In the genomic region with DNA sequence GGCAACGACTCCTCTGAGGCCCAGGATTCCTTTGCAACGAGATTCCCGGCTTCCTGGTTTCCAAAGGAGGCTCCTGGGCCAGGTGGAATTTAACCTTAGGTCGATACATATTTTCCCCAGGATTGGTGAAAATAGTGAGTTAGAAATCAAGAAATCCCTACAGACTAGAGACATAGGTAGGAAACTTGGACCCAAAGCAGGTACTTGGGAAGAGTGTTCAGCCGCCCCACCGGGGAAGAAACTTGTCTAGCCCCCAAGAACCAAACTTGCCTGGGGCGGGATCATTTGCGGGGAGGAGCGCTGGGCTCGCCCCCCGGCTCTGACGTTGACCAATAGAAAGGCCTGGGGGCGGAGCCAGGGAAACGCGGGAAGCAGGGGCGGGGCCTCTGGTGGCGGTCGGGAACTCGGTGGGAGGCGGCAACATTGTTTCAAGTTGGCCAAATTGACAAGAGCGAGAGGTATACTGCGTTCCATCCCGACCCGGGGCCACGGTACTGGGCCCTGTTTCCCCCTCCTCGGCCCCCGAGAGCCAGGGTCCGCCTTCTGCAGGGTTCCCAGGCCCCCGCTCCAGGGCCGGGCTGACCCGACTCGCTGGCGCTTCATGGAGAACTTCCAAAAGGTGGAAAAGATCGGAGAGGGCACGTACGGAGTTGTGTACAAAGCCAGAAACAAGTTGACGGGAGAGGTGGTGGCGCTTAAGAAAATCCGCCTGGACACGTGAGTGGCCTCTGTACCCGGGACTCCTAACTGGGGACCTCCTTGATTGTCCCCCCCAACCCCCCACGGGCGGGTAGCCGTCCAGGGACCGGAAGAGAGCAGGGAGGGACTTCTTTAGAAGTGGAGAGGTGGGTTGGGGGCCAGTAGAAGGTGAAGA, we compare ENCODE assay signal across 8 cellular contexts. TPM values are rescaled to one million over a fixed set of nuclear protein-coding genes. Genes with fewer than 3 reads are reported as not detected.
DNase-seq lines count a peak whose midpoint lies in the region; ATAC-seq and TF ChIP-seq lines count a peak whose summit lies in the region.

A gene (plus strand): TSS at position 423 of the 874 bp plus-strand sequence. CDS start 179 bp downstream, at position 602.

- peak within 1 kb of the TSS; percentile 92 for H3K27ac Mint-ChIP-seq in activated naive CD8-positive, alpha-beta T cell treated with anti-CD3 and anti-CD28 coated beads for 36 hours

- no peaks in the 10 kb centered on the region for H3K9me3 Mint-ChIP-seq in activated naive CD8-positive, alpha-beta T cell treated with anti-CD3 and anti-CD28 coated beads for 36 hours

- peak within 1 kb of the TSS; percentile 56 for H3K27ac ChIP-seq in SU-DHL-6 (ENCODE audit: low read depth, low read length)
- H3K27ac ChIP-seq in parathyroid adenoma: peak within 1 kb of the TSS; percentile 78
- H3K27ac ChIP-seq in tibial nerve: peak within 1 kb of the TSS; percentile 10 to 91 (median 84)

- H3K79me2 ChIP-seq in SU-DHL-6 (ENCODE audit: insufficient read depth, low read length): peaks cover 22% of the 10 kb centered on the region
- H3K79me2 ChIP-seq in parathyroid adenoma: no peaks in the 10 kb centered on the region

- peak; percentile 43 to 71 for TF ChIP-seq POLR2A in tibial nerve (IDR thresholded peaks at IDR 0.05)

- ATAC-seq in HG02610 (IDR thresholded peaks at IDR 0.05; ENCODE audit: unreplicated experiment): peak; percentile 97
- ATAC-seq in Right ventricle myocardium inferior: peak; percentile 95

- H3K9ac ChIP-seq in SU-DHL-6 (ENCODE audit: low read length) (peak within 1 kb of the TSS; percentile 95), parathyroid adenoma (peak within 1 kb of the TSS; percentile 49)

- H3K4me3 ChIP-seq in GM12864 (ENCODE audit: low read depth, low read length) (peak within 1 kb of the TSS; percentile 58), SU-DHL-6 (ENCODE audit: insufficient read depth, low read length, poor library complexity, severe bottlenecking) (peak within 1 kb of the TSS; percentile 98), parathyroid adenoma (ENCODE audit: low read depth, low read length) (peak within 1 kb of the TSS; percentile 87), tibial nerve (peak within 1 kb of the TSS; percentile 51 to 77 (median 73))

- peak; percentile 35 to 83 for TF ChIP-seq EP300 in tibial nerve (IDR thresholded peaks at IDR 0.05)

- TF ChIP-seq CTCF in GM12864 (IDR thresholded peaks at IDR 0.05; ENCODE audit: low read depth, low read length, missing control alignments) (no peak), SU-DHL-6 (IDR thresholded peaks at IDR 0.05; ENCODE audit: insufficient read depth, low read length, poor library complexity, severe bottlenecking) (no peak), parathyroid adenoma (IDR thresholded peaks at IDR 0.05) (no peak), tibial nerve (IDR thresholded peaks at IDR 0.05) (no peak)

- H3K4me2 ChIP-seq in SU-DHL-6 (ENCODE audit: low read depth, low read length, poor library complexity, severe bottlenecking) (peak within 1 kb of the TSS; percentile 94), parathyroid adenoma (ENCODE audit: low read length) (peak within 1 kb of the TSS; percentile 99)

- peaks cover 22% of the 10 kb centered on the region for H3K36me3 Mint-ChIP-seq in activated naive CD8-positive, alpha-beta T cell treated with anti-CD3 and anti-CD28 coated beads for 36 hours

- H2AFZ ChIP-seq in SU-DHL-6 (ENCODE audit: low read depth, low read length, severe bottlenecking) (peak within 1 kb of the TSS; percentile 85), parathyroid adenoma (peak within 1 kb of the TSS; percentile 100)

- peaks cover 25% of the 10 kb centered on the region for H3K4me1 Mint-ChIP-seq in activated naive CD8-positive, alpha-beta T cell treated with anti-CD3 and anti-CD28 coated beads for 36 hours

- H3F3A ChIP-seq in SU-DHL-6 (ENCODE audit: insufficient read depth): peaks cover 2% of the 10 kb centered on the region; the same call in 1 of the 2 replicates

- H3K4me3 Mint-ChIP-seq in activated naive CD8-positive, alpha-beta T cell treated with anti-CD3 and anti-CD28 coated beads for 36 hours: peak within 1 kb of the TSS; percentile 99

- H4K20me1 ChIP-seq in SU-DHL-6 (ENCODE audit: low read depth, low read length): no peaks in the 10 kb centered on the region

- H3K9me3 ChIP-seq in SU-DHL-6 (ENCODE audit: insufficient read depth, low read length) (no peaks in the 10 kb centered on the region), parathyroid adenoma (ENCODE audit: control insufficient read depth, low read length) (no peaks in the 10 kb centered on the region), tibial nerve (no peaks in the 10 kb centered on the region)

- H3K9me2 ChIP-seq in SU-DHL-6 (replicated peaks; ENCODE audit: insufficient read depth, low read length): no peaks in the 10 kb centered on the region

- WGBS in tibial nerve, 2 donors: 0 to 2% methylated on average over 41 to 42 of the region's 45 CpGs

- H3K27me3 Mint-ChIP-seq in activated naive CD8-positive, alpha-beta T cell treated with anti-CD3 and anti-CD28 coated beads for 36 hours: no peaks in the 10 kb centered on the region

- H3K27me3 ChIP-seq in SU-DHL-6 (ENCODE audit: low read length) (no peaks in the 10 kb centered on the region), parathyroid adenoma (ENCODE audit: control insufficient read depth, insufficient read depth, low read length) (no peaks in the 10 kb centered on the region), tibial nerve (no peaks in the 10 kb centered on the region)

- no peak for DNase-seq in GM12864 (ENCODE audit: low read depth)
- DNase-seq in NCI-H1092 (lab: John Stamatoyannopoulos, UW): peak; percentile 16
- peak; percentile 92 for DNase-seq in activated naive CD8-positive, alpha-beta T cell treated with anti-CD3 and anti-CD28 coated beads for 36 hours
- peak; percentile 95 for DNase-seq in Right ventricle myocardium inferior (ENCODE audit: missing footprints)
- DNase-seq in tibial nerve (ENCODE audit: low spot score in 2 of 2): peak; percentile 96 to 97

- intact Hi-C loops in Right ventricle myocardium inferior (cut with DNase I): loop anchor here (2.0 kb wide), 1 partner anchor 34 kb away; no protein-coding TSS in a partner anchor

- peaks cover 16% of the 10 kb centered on the region for H3K4me1 ChIP-seq in parathyroid adenoma
- H3K4me1 ChIP-seq in tibial nerve: peaks cover 0 to 23% (median 7%) of the 10 kb centered on the region in 4 donors

- H3K36me3 ChIP-seq in SU-DHL-6 (ENCODE audit: low read length): peaks cover 10% of the 10 kb centered on the region; the same call in 1 of the 2 replicates
- H3K36me3 ChIP-seq in parathyroid adenoma (ENCODE audit: control insufficient read depth, insufficient read depth, low read length): no peaks in the 10 kb centered on the region
- peaks cover 0 to 20% (median 0%) of the 10 kb centered on the region in 3 donors for H3K36me3 ChIP-seq in tibial nerve

RNA-seq across cellular contexts. Expression of the gene that starts here (rescaled TPM):
- 100 to 1,000 TPM; 111 to 120 TPM for total RNA-seq in activated naive CD8-positive, alpha-beta T cell treated with anti-CD3 and anti-CD28 coated beads for 36 hours
- total RNA-seq in Right ventricle myocardium inferior: 11.6 TPM
- total RNA-seq in tibial nerve: 10 to 100 TPM; 10.3 to 22.2 (median 13.8) TPM
